In genomic region chr20:10641467-10641866, GRCh38 we compare ENCODE assay signal across 20 cellular contexts. TPM values are rescaled to one million over a fixed set of nuclear protein-coding genes. Genes with fewer than 3 reads are reported as not detected.
DNase-seq lines count a peak whose midpoint lies in the region; ATAC-seq and TF ChIP-seq lines count a peak whose summit lies in the region.
"Had no signal": no experiment of that assay in that cellular context is flagged by ENCODE, and none has a peak within 500 bp of the region (broad histone marks: within the 10 kb centered on the region; RNA-seq: fewer than 3 reads in every experiment).

No MANE protein-coding gene starts in this region.

- no peak for ATAC-seq in aorta (ENCODE audit: low FRiP score)
- ATAC-seq in GM18519 (IDR thresholded peaks at IDR 0.05; ENCODE audit: low FRiP score, unreplicated experiment): no peak

- peak overlapping the region; percentile 91 for H3K27ac Mint-ChIP-seq in nephron progenitor cell

- H3K27ac ChIP-seq in coronary artery (peak overlapping the region; percentile 88 to 95), aorta (ENCODE audit: low read depth in 1 of 2, low read length in 2 of 2) (peak overlapping the region; percentile 81 to 99), transverse colon (no peak overlapping the region)
- H3K27ac ChIP-seq: C4-2B, SK-N-MC had no signal

- no peak for TF ChIP-seq CTCF in coronary artery (IDR thresholded peaks at IDR 0.05)
- no peak for TF ChIP-seq CTCF in nephron progenitor cell (IDR thresholded peaks at IDR 0.05)
- no peak for TF ChIP-seq CTCF in transverse colon (IDR thresholded peaks at IDR 0.05)

- peaks cover 70% of the 10 kb centered on the region for H3K4me1 Mint-ChIP-seq in nephron progenitor cell

- no peak overlapping the region for H3K4me3 Mint-ChIP-seq in nephron progenitor cell
- H3K4me3 Mint-ChIP-seq: H9 had no signal

- intact Hi-C loops in aorta (cut with DNase I) (no loop called here), transverse colon (cut with DNase I; ENCODE audit: low total_unique reads) (no loop called here)

- H3K9me3 ChIP-seq in aorta (ENCODE audit: control insufficient read depth, low read length) (no peaks in the 10 kb centered on the region), transverse colon (no peaks in the 10 kb centered on the region)

- H3K9me3 Mint-ChIP-seq in nephron progenitor cell: no peaks in the 10 kb centered on the region
- H3K9me3 Mint-ChIP-seq: H9 had no signal

- DNase-seq in HK-2 (ENCODE audit: unreplicated experiment): peak; percentile 8
- DNase-seq in coronary artery (ENCODE audit: low spot score): peak; percentile 70
- no peak for DNase-seq in nephron progenitor cell
- DNase-seq in aorta: no peak
- no peak for DNase-seq in transverse colon
- no peak for DNase-seq in NCI-H774 (lab: John Stamatoyannopoulos, UW)
- DNase-seq: ACHN; DND-41; H9; MM.1S; NCI-H1092; NCI-H1436 treated with DMSO at 0.1 percent for 48 hours; NCI-H2029; NCI-H2171 treated with DMSO at 0.1 percent for 48 hours; NCI-H446 treated with DMSO at 0.1 percent for 48 hours; NK-92 treated with Interleukin-12 subunit alpha and Interleukin-12 subunit beta, amount 100 ng/mL, for 24 hours; SHP77 had no signal

- H3K36me3 ChIP-seq in aorta (ENCODE audit: control insufficient read depth in 1 of 2, insufficient read depth in 2 of 2, low read length in 1 of 2): peaks cover 11 to 30% of the 10 kb centered on the region in 2 donors
- H3K36me3 ChIP-seq in transverse colon: peaks cover 0 to 73% (median 27%) of the 10 kb centered on the region in 4 donors

- in situ Hi-C loops in transverse colon (cut with MboI; ENCODE audit: low pct_ligation_motif_present in 1 of 4, low pct_unique_long_range_greater_than_20kb in 1 of 4, low sequenced_read_pairs in 3 of 4): no loop called here

- H3K4me3 ChIP-seq in coronary artery: no peak overlapping the region
- no peak overlapping the region for H3K4me3 ChIP-seq in aorta (ENCODE audit: low read length in 2 of 2)
- no peak overlapping the region for H3K4me3 ChIP-seq in transverse colon
- H3K4me3 ChIP-seq: SK-N-MC had no signal

- H3K4me1 ChIP-seq in aorta (ENCODE audit: control insufficient read depth in 1 of 2, insufficient read depth in 2 of 2, low read length in 2 of 2) (peaks cover 0 to 3% of the 10 kb centered on the region in 2 donors), transverse colon (peaks cover 8 to 30% (median 16%) of the 10 kb centered on the region in 4 donors)

- no peak for TF ChIP-seq EP300 in transverse colon (IDR thresholded peaks at IDR 0.05; ENCODE audit: low read depth)

- peaks cover 3% of the 10 kb centered on the region for H3K27me3 Mint-ChIP-seq in nephron progenitor cell (ENCODE audit: low read depth, poor library complexity)

- H3K27me3 ChIP-seq in aorta (ENCODE audit: control insufficient read depth in 1 of 2, insufficient read depth in 2 of 2, low read length in 1 of 2) (no peaks in the 10 kb centered on the region), transverse colon (no peaks in the 10 kb centered on the region)

- 73 to 76% methylated on average over 12 of the region's 12 CpGs for WGBS in aorta, 2 donors
- 80 to 89% methylated on average over 1 to 12 of the region's 12 CpGs for WGBS in transverse colon (ENCODE audit: low coverage in 1 of 2), 2 donors

- TF ChIP-seq POLR2A in transverse colon (IDR thresholded peaks at IDR 0.05): no peak

- peaks cover 91% of the 10 kb centered on the region for H3K36me3 Mint-ChIP-seq in nephron progenitor cell (ENCODE audit: low read depth)

RNA-seq across cellular contexts. Expression of gene JAG1, which starts 32.3 kb away (rescaled TPM):
- total RNA-seq in aorta: 100 to 1,000 TPM; 133 to 226 TPM
- polyA plus RNA-seq in aorta: 100 to 1,000 TPM in 1 of 2 donors, 10 to 100 TPM in 1; 22.4 to 166 TPM
- total RNA-seq in transverse colon: 100 to 1,000 TPM in 3 of 4 donors, 10 to 100 TPM in 1; 75.0 to 117 (median 109) TPM

Comparison
In these comparisons a context has a peak if more than half of its experiments do, and no peak if none do; other contexts are left out.
1. DNase-seq: peak in HK-2 (single experiment) and coronary artery (single experiment); none in nephron progenitor cell (single experiment), aorta (0 of 2), transverse colon (single experiment) and NCI-H774 (single experiment).
2. H3K27ac ChIP-seq: peak in coronary artery (2 of 2) and aorta (2 of 2); none in transverse colon (0 of 4).